In the genomic region with DNA sequence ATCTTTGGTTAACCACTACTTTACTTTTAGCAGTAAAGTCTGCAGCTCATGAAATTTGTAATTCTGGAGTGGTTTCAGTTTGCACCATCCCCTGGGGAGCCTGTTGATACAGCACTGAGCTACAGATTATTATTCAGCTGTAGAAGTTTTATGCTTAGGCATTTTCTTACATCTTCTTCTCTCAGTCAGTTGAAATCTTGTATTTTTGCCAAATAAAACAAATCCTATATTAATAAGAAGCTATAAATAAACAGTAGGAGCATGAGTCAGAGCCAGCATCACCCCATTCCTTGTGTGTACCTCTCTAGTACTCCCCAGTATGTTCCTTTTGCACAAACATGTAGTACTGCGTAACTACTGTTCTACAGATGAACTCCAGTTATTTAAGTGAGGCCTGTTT, we compare ENCODE assay signal across 11 cellular contexts.
A peak's percentile ranks its signal among the peaks of the same experiment; 100 is the strongest.
DNase-seq lines count a peak whose midpoint lies in the region; ATAC-seq and TF ChIP-seq lines count a peak whose summit lies in the region.
"Had no signal": no experiment of that assay in that cellular context is flagged by ENCODE, and none has a peak within 500 bp of the region (broad histone marks: within the 10 kb centered on the region; RNA-seq: fewer than 3 reads in every experiment).

No MANE protein-coding gene starts in this region.

- no peaks in the 10 kb centered on the region for H3K79me2 ChIP-seq in smooth muscle cell (ENCODE audit: low read depth)

- ATAC-seq in esophagus mucosa (peak; percentile 88), GM21360 (IDR thresholded peaks at IDR 0.05; ENCODE audit: unreplicated experiment) (no peak)

- H3K4me2 ChIP-seq in smooth muscle cell, result no peak overlapping the region

- DNase-seq in EL (peak; percentile 78), NB4 (ENCODE audit: low read depth) (peak; percentile 11), renal cortical epithelial cell (ENCODE audit: low read depth) (peak; percentile 66), progenitor cell of endocrine pancreas (ENCODE audit: low spot score, unreplicated experiment) (no peak), smooth muscle cell (lab: John Stamatoyannopoulos, UW; ENCODE audit: unreplicated experiment) (no peak)
- DNase-seq in activated CD4-positive, alpha-beta T cell treated with anti-CD3 and anti-CD28 coated beads for 4 hours, result no peak
- DNase-seq: activated CD4-positive, alpha-beta memory T cell treated with anti-CD3 and anti-CD28 coated beads for 36 hours; amniotic stem cell had no signal

- H3K4me1 Mint-ChIP-seq in progenitor cell of endocrine pancreas (ENCODE audit: low read depth), result no peaks in the 10 kb centered on the region
- H3K4me1 Mint-ChIP-seq: neural crest cell had no signal

- no peaks in the 10 kb centered on the region for H3K27me3 ChIP-seq in smooth muscle cell (ENCODE audit: low read depth)

- H3K4me3 ChIP-seq in NB4 (ENCODE audit: low read depth, low read length) (no peak overlapping the region), smooth muscle cell (no peak overlapping the region)

- no peaks in the 10 kb centered on the region for H3K9me3 ChIP-seq in smooth muscle cell (replicated peaks; ENCODE audit: low read depth)

- no peak overlapping the region for H2AFZ ChIP-seq in smooth muscle cell (ENCODE audit: low read depth)

- no peak for TF ChIP-seq CTCF in NB4 (IDR thresholded peaks at IDR 0.05; ENCODE audit: low read depth, low read length)
- no peak for TF ChIP-seq CTCF in progenitor cell of endocrine pancreas (IDR thresholded peaks at IDR 0.05; ENCODE audit: unreplicated experiment)
- TF ChIP-seq CTCF in smooth muscle cell (IDR thresholded peaks at IDR 0.05; ENCODE audit: borderline replicate concordance, insufficient read depth, poor library complexity, severe bottlenecking), result no peak

- no peak overlapping the region for H3K27ac Mint-ChIP-seq in progenitor cell of endocrine pancreas
- H3K27ac Mint-ChIP-seq: activated CD4-positive, alpha-beta memory T cell treated with anti-CD3 and anti-CD28 coated beads for 36 hours had no signal

- H3K36me3 ChIP-seq in smooth muscle cell (ENCODE audit: low read depth), result no peaks in the 10 kb centered on the region

- H3K27me3 Mint-ChIP-seq in progenitor cell of endocrine pancreas, result no peaks in the 10 kb centered on the region
- H3K27me3 Mint-ChIP-seq: activated CD4-positive, alpha-beta memory T cell treated with anti-CD3 and anti-CD28 coated beads for 36 hours had no signal

- peaks cover 6% of the 10 kb centered on the region for H3K36me3 Mint-ChIP-seq in progenitor cell of endocrine pancreas (ENCODE audit: insufficient read depth)

- no peaks in the 10 kb centered on the region for H3K9me3 Mint-ChIP-seq in progenitor cell of endocrine pancreas (ENCODE audit: low read depth)
- H3K9me3 Mint-ChIP-seq: activated CD4-positive, alpha-beta memory T cell treated with anti-CD3 and anti-CD28 coated beads for 36 hours had no signal

- no peak for TF ChIP-seq POLR2A in NB4 (IDR thresholded peaks at IDR 0.05; ENCODE audit: extremely low read depth, insufficient read length)

- H3K4me3 Mint-ChIP-seq in progenitor cell of endocrine pancreas (ENCODE audit: low read depth), result no peak overlapping the region
- H3K4me3 Mint-ChIP-seq: activated CD4-positive, alpha-beta memory T cell treated with anti-CD3 and anti-CD28 coated beads for 36 hours; neural crest cell had no signal

- H4K20me1 ChIP-seq in smooth muscle cell (ENCODE audit: low read depth), result no peaks in the 10 kb centered on the region

- no peak overlapping the region for H3K9ac ChIP-seq in smooth muscle cell (ENCODE audit: low read depth)

- H3K4me1 ChIP-seq in smooth muscle cell (ENCODE audit: low read depth), result no peaks in the 10 kb centered on the region

- H3K27ac ChIP-seq in smooth muscle cell (ENCODE audit: low read depth), result no peak overlapping the region

- 97% methylated on average over 1 of the region's 1 CpG for WGBS in smooth muscle cell (ENCODE audit: low lambda C conversion rate)

- no peaks in the 10 kb centered on the region for H3F3A ChIP-seq in smooth muscle cell (ENCODE audit: low read depth)

Comparison
In these comparisons a context has a peak if more than half of its experiments do, and no peak if none do; other contexts are left out.
1. DNase-seq: peak in EL (single experiment), NB4 (single experiment) and renal cortical epithelial cell (single experiment); none in progenitor cell of endocrine pancreas (single experiment), smooth muscle cell (single experiment) and activated CD4-positive, alpha-beta T cell treated with anti-CD3 and anti-CD28 coated beads for 4 hours (0 of 2).